Comparison of ENCODE assay signal across 3 cellular contexts in genomic region chr3:196967412-196968232, GRCh38.
A peak's percentile ranks its signal among the peaks of the same experiment; 100 is the strongest.
TF ChIP-seq lines count a peak whose summit lies in the region.

No MANE protein-coding gene starts in this region.

TF ChIP-seq in SK-N-SH, 30 proteins besides CTCF, POLR2A, EP300 and RAD21:
- TF ChIP-seq YY1 (IDR thresholded peaks at IDR 0.05; ENCODE audit: low read depth): no peak
- no peak for TF ChIP-seq MAX (IDR thresholded peaks at IDR 0.05; ENCODE audit: low read depth)
- TF ChIP-seq TCF12 (IDR thresholded peaks at IDR 0.05): no peak
- no peak for TF ChIP-seq SIN3A (IDR thresholded peaks at IDR 0.05; ENCODE audit: borderline replicate concordance, low read depth, low read length)
- TF ChIP-seq MEF2A (IDR thresholded peaks at IDR 0.05; ENCODE audit: borderline replicate concordance, low read depth): no peak
- no peak for TF ChIP-seq CHD2 (IDR thresholded peaks at IDR 0.05; ENCODE audit: low read length, partially characterized antibody)
- TF ChIP-seq RFX5 (IDR thresholded peaks at IDR 0.05; ENCODE audit: low read length): no peak
- no peak for TF ChIP-seq TAF1 (IDR thresholded peaks at IDR 0.05; ENCODE audit: borderline replicate concordance, low read depth, low read length)
- no peak for TF ChIP-seq IRF3 (IDR thresholded peaks at IDR 0.05; ENCODE audit: low read depth, low read length)
- TF ChIP-seq FOSL2 (IDR thresholded peaks at IDR 0.05; ENCODE audit: borderline replicate concordance, low read depth): no peak
- no peak for TF ChIP-seq EZH2phosphoT487 (IDR thresholded peaks at IDR 0.05; ENCODE audit: borderline replicate concordance, low read depth)
- no peak for TF ChIP-seq SMC3 (IDR thresholded peaks at IDR 0.05; ENCODE audit: low read depth, low read length)
- TF ChIP-seq USF2 (IDR thresholded peaks at IDR 0.05; ENCODE audit: borderline replicate concordance, low read depth, low read length): no peak
- no peak for TF ChIP-seq FOXM1 (IDR thresholded peaks at IDR 0.05; ENCODE audit: low read depth)
- TF ChIP-seq RCOR1 (IDR thresholded peaks at IDR 0.05; ENCODE audit: low read length): no peak
- no peak for TF ChIP-seq JUND (IDR thresholded peaks at IDR 0.05)
- no peak for TF ChIP-seq USF1 (IDR thresholded peaks at IDR 0.05; ENCODE audit: borderline replicate concordance, low read depth)
- no peak for TF ChIP-seq POLR2AphosphoS5 (IDR thresholded peaks at IDR 0.05; ENCODE audit: low read depth, low read length)

TF ChIP-seq in SK-N-SH treated with all-trans-retinoic acid at 6 μM for 48 hours, 23 proteins besides CTCF, POLR2A, EP300 and RAD21:
- TF ChIP-seq CSDC2 (CRISPR knock-in tag; IDR thresholded peaks at IDR 0.05) (no peak), ZC3H10 (CRISPR knock-in tag; IDR thresholded peaks at IDR 0.05) (no peak), TSHZ2 (CRISPR knock-in tag; IDR thresholded peaks at IDR 0.05) (no peak), GLIS3 (CRISPR knock-in tag; IDR thresholded peaks at IDR 0.05) (no peak)
TF ChIP-seq in SK-N-SH treated with all-trans-retinoic acid at 6 μM for 48 hours: peak in this region for 0.

TF ChIP-seq in HepG2, 621 proteins besides CTCF, POLR2A, EP300 and RAD21 (continues in another document):
- 0 out of 2 replicates have a peak, but pooled peaks have one; percentile 12 for TF ChIP-seq ZNF574 (CRISPR knock-in tag; IDR thresholded peaks at IDR 0.05)
- 0 out of 2 replicates have a peak, but pooled peaks have one; percentile 16 for TF ChIP-seq ZNF431 (CRISPR knock-in tag; IDR thresholded peaks at IDR 0.05; ENCODE audit: borderline replicate concordance, low read depth)
- TF ChIP-seq ZFP36L1 (CRISPR knock-in tag; IDR thresholded peaks at IDR 0.05): peak; percentile 35; the same call in 1 of the 2 replicates
- TF ChIP-seq ZNF710 (CRISPR knock-in tag; IDR thresholded peaks at IDR 0.05; ENCODE audit: borderline replicate concordance): no peak
- no peak for TF ChIP-seq ZFP36L2 (CRISPR knock-in tag; IDR thresholded peaks at IDR 0.05)
- 0 out of 2 replicates have a peak, but pooled peaks have one; percentile 8 for TF ChIP-seq KAT7 (CRISPR knock-in tag; IDR thresholded peaks at IDR 0.05; ENCODE audit: borderline replicate concordance)
- no peak for TF ChIP-seq ZNF468 (CRISPR knock-in tag; IDR thresholded peaks at IDR 0.05)
- TF ChIP-seq ZNF652 (CRISPR knock-in tag; IDR thresholded peaks at IDR 0.05; ENCODE audit: borderline replicate concordance, low read depth): 0 out of 2 replicates have a peak, but pooled peaks have one; percentile 12
- TF ChIP-seq ZBTB33 (CRISPR knock-in tag; IDR thresholded peaks at IDR 0.05): peak; percentile 69
- 0 out of 2 replicates have a peak, but pooled peaks have one; percentile 66 for TF ChIP-seq ZNF790 (CRISPR knock-in tag; IDR thresholded peaks at IDR 0.05; ENCODE audit: borderline replicate concordance)
- no peak for TF ChIP-seq ARNT (IDR thresholded peaks at IDR 0.05)
- no peak for TF ChIP-seq CSRNP2 (CRISPR knock-in tag; conservative IDR thresholded peaks at IDR 0.05; ENCODE audit: low read depth)
- 0 out of 2 replicates have a peak, but pooled peaks have one; percentile 17 for TF ChIP-seq SNAI1 (CRISPR knock-in tag; IDR thresholded peaks at IDR 0.05; ENCODE audit: borderline replicate concordance)
- 0 out of 2 replicates have a peak, but pooled peaks have one; percentile 0 for TF ChIP-seq POLR2AphosphoS5 (IDR thresholded peaks at IDR 0.05; ENCODE audit: low read depth, low read length)
- TF ChIP-seq TFE3 (CRISPR knock-in tag; IDR thresholded peaks at IDR 0.05): no peak
- TF ChIP-seq ATF3 (CRISPR knock-in tag; IDR thresholded peaks at IDR 0.05): no peak
- 0 out of 2 replicates have a peak, but pooled peaks have one; percentile 16 for TF ChIP-seq ZNF670 (CRISPR knock-in tag; IDR thresholded peaks at IDR 0.05; ENCODE audit: borderline replicate concordance)
- peak; percentile 18 for TF ChIP-seq TEAD3 (CRISPR knock-in tag; optimal IDR thresholded peaks at IDR 0.05; ENCODE audit: borderline replicate concordance)
- TF ChIP-seq ZNF598 (CRISPR knock-in tag; IDR thresholded peaks at IDR 0.05; ENCODE audit: borderline replicate concordance): peak; percentile 12; the same call in 1 of the 2 replicates
- 0 out of 2 replicates have a peak, but pooled peaks have one; percentile 30 for TF ChIP-seq RFXAP (CRISPR knock-in tag; IDR thresholded peaks at IDR 0.05; ENCODE audit: borderline replicate concordance)
- TF ChIP-seq NPAS2 (CRISPR knock-in tag; IDR thresholded peaks at IDR 0.05; ENCODE audit: borderline replicate concordance): 0 out of 2 replicates have a peak, but pooled peaks have one; percentile 9
- TF ChIP-seq ZNF501 (CRISPR knock-in tag; IDR thresholded peaks at IDR 0.05): peak; percentile 58; the same call in 1 of the 2 replicates
- TF ChIP-seq HOXA7 (CRISPR knock-in tag; IDR thresholded peaks at IDR 0.05): 0 out of 2 replicates have a peak, but pooled peaks have one; percentile 0
- TF ChIP-seq MYPOP (CRISPR knock-in tag; IDR thresholded peaks at IDR 0.05): 0 out of 2 replicates have a peak, but pooled peaks have one; percentile 18
- no peak for TF ChIP-seq CHD4 (IDR thresholded peaks at IDR 0.05; ENCODE audit: borderline replicate concordance, low read length)
- TF ChIP-seq ZBTB2 (CRISPR knock-in tag; IDR thresholded peaks at IDR 0.05; ENCODE audit: low read depth): no peak
- TF ChIP-seq FOSL2 (CRISPR knock-in tag; IDR thresholded peaks at IDR 0.05): no peak
- TF ChIP-seq IKZF4 (CRISPR knock-in tag; IDR thresholded peaks at IDR 0.05; ENCODE audit: borderline replicate concordance, low read depth, not compliant biosample characterization): no peak
- TF ChIP-seq REL (CRISPR knock-in tag; conservative IDR thresholded peaks at IDR 0.05): peak; percentile 8; the same call in 1 of the 2 replicates
- peak; percentile 4; the same call in 1 of the 2 replicates for TF ChIP-seq HDAC1 (CRISPR knock-in tag; IDR thresholded peaks at IDR 0.05)
- TF ChIP-seq POLR2G (IDR thresholded peaks at IDR 0.05; ENCODE audit: low read depth, low read length): peak; percentile 31; the same call in 1 of the 2 replicates
- no peak for TF ChIP-seq AGO2 (optimal IDR thresholded peaks at IDR 0.05; ENCODE audit: low read depth, low read length)
- TF ChIP-seq SALL1 (CRISPR knock-in tag; IDR thresholded peaks at IDR 0.05): peak; percentile 1; the same call in 1 of the 2 replicates
- 0 out of 2 replicates have a peak, but pooled peaks have one; percentile 5 for TF ChIP-seq ZNF430 (CRISPR knock-in tag; IDR thresholded peaks at IDR 0.05)
- TF ChIP-seq HHEX (CRISPR knock-in tag; IDR thresholded peaks at IDR 0.05): no peak
- TF ChIP-seq FOXM1 (CRISPR knock-in tag; IDR thresholded peaks at IDR 0.05): no peak
- no peak for TF ChIP-seq KMT2B (CRISPR knock-in tag; IDR thresholded peaks at IDR 0.05)
- no peak for TF ChIP-seq ZMAT3 (CRISPR knock-in tag; conservative IDR thresholded peaks at IDR 0.05)
- TF ChIP-seq MED1 (CRISPR knock-in tag; IDR thresholded peaks at IDR 0.05): peak; percentile 29; the same call in 1 of the 2 replicates
- no peak for TF ChIP-seq DBP (CRISPR knock-in tag; IDR thresholded peaks at IDR 0.05; ENCODE audit: not compliant biosample characterization)
- TF ChIP-seq ZNF552 (CRISPR knock-in tag; IDR thresholded peaks at IDR 0.05; ENCODE audit: borderline replicate concordance): no peak; the same call in 1 of the 2 replicates
- TF ChIP-seq ZNF788 (CRISPR knock-in tag; IDR thresholded peaks at IDR 0.05; ENCODE audit: borderline replicate concordance): no peak
